In genomic region chr15:35305906-35306305, GRCh38 we compare ENCODE assay signal across 13 cellular contexts.
A peak's percentile ranks its signal among the peaks of the same experiment; 100 is the strongest.
DNase-seq lines count a peak whose midpoint lies in the region; ATAC-seq and TF ChIP-seq lines count a peak whose summit lies in the region.
"Had no signal": no experiment of that assay in that cellular context is flagged by ENCODE, and none has a peak within 500 bp of the region (broad histone marks: within the 10 kb centered on the region; RNA-seq: fewer than 3 reads in every experiment).

No MANE protein-coding gene starts in this region.

- CTCF ChIA-PET in activated CD4-positive, alpha-beta T cell treated with anti-CD3 and anti-CD28 coated beads for 36 hours (lab: Charles Lee), result no interaction called here

- no peaks in the 10 kb centered on the region for H3K9me3 Mint-ChIP-seq in nephron progenitor cell
- H3K9me3 Mint-ChIP-seq in activated CD4-positive, alpha-beta T cell treated with anti-CD3 and anti-CD28 coated beads for 36 hours (ENCODE audit: low read depth), result no peaks in the 10 kb centered on the region

- POLR2A ChIA-PET in activated CD4-positive, alpha-beta T cell treated with anti-CD3 and anti-CD28 coated beads for 36 hours (lab: Charles Lee), result no interaction called here

- no peaks in the 10 kb centered on the region for H3K36me3 Mint-ChIP-seq in nephron progenitor cell (ENCODE audit: low read depth)
- no peaks in the 10 kb centered on the region for H3K36me3 Mint-ChIP-seq in activated CD4-positive, alpha-beta T cell treated with anti-CD3 and anti-CD28 coated beads for 36 hours (ENCODE audit: low read depth)
- H3K36me3 Mint-ChIP-seq: natural killer cell had no signal

- in situ Hi-C loops in Caki2 (cut with HindIII; ENCODE audit: low pct_unique_long_range_greater_than_20kb, low sequenced_read_pairs), result no loop called here

- intact Hi-C loops in posterior vena cava (cut with DNase I), result loop anchor here in 1 of 2 donors (10.0 kb wide), 1 partner anchor 1269 kb away; the partner anchor contains the start of gene CDIN1
- intact Hi-C loops in activated CD4-positive, alpha-beta T cell treated with anti-CD3 and anti-CD28 coated beads for 36 hours (cut with DNase I, micrococcal nuclease), result no loop called here
- intact Hi-C loops in left colon (cut with DNase I, micrococcal nuclease), result no loop called here

- peak overlapping the region; percentile 41 for H3K4me3 Mint-ChIP-seq in nephron progenitor cell
- H3K4me3 Mint-ChIP-seq in activated CD4-positive, alpha-beta T cell treated with anti-CD3 and anti-CD28 coated beads for 36 hours, result no peak overlapping the region
- H3K4me3 Mint-ChIP-seq: natural killer cell had no signal

- peaks cover 41% of the 10 kb centered on the region for H3K4me1 Mint-ChIP-seq in nephron progenitor cell
- no peaks in the 10 kb centered on the region for H3K4me1 Mint-ChIP-seq in activated CD4-positive, alpha-beta T cell treated with anti-CD3 and anti-CD28 coated beads for 36 hours
- H3K4me1 Mint-ChIP-seq: natural killer cell had no signal

- H3K27me3 Mint-ChIP-seq in nephron progenitor cell (ENCODE audit: low read depth, poor library complexity), result no peaks in the 10 kb centered on the region
- H3K27me3 Mint-ChIP-seq in activated CD4-positive, alpha-beta T cell treated with anti-CD3 and anti-CD28 coated beads for 36 hours, result no peaks in the 10 kb centered on the region

- no peak for ATAC-seq in activated CD4-positive, alpha-beta T cell treated with anti-CD3 and anti-CD28 coated beads for 36 hours
- ATAC-seq in left colon, result no peak
- ATAC-seq: gastrocnemius medialis, natural killer cell had no signal

- H3K27ac Mint-ChIP-seq in nephron progenitor cell, result peak overlapping the region; percentile 96
- H3K27ac Mint-ChIP-seq in activated CD4-positive, alpha-beta T cell treated with anti-CD3 and anti-CD28 coated beads for 36 hours, result no peak overlapping the region
- H3K27ac Mint-ChIP-seq: natural killer cell had no signal

- TF ChIP-seq CTCF in nephron progenitor cell (IDR thresholded peaks at IDR 0.05), result no peak

- peak; percentile 90 for DNase-seq in Caki2 (ENCODE audit: low read depth)
- peak; percentile 89 for DNase-seq in M059J (ENCODE audit: low read depth)
- peak; percentile 91 for DNase-seq in dermis blood vessel endothelial cell
- no peak for DNase-seq in nephron progenitor cell
- no peak for DNase-seq in posterior vena cava (ENCODE audit: low spot score)
- DNase-seq in activated CD4-positive, alpha-beta T cell treated with anti-CD3 and anti-CD28 coated beads for 36 hours, result no peak
- no peak for DNase-seq in activated naive CD4-positive, alpha-beta T cell treated with anti-CD3 and anti-CD28 coated beads, Interleukin-2, amount 50 U/mL, for 16 hours
- no peak for DNase-seq in left colon
- DNase-seq: activated CD4-positive, alpha-beta T cell treated with anti-CD3 and anti-CD28 coated beads, Interleukin-2, amount 50 U/mL, for 1 hour; amniotic stem cell; gastrocnemius medialis; natural killer cell; upper lobe of left lung had no signal

Comparison
In these comparisons a context has a peak if more than half of its experiments do, and no peak if none do; other contexts are left out.
1. DNase-seq: peak in Caki2 (single experiment), M059J (single experiment) and dermis blood vessel endothelial cell (single experiment); none in nephron progenitor cell (single experiment), posterior vena cava (single experiment), activated CD4-positive, alpha-beta T cell treated with anti-CD3 and anti-CD28 coated beads for 36 hours (single experiment), activated naive CD4-positive, alpha-beta T cell treated with anti-CD3 and anti-CD28 coated beads, Interleukin-2, amount 50 U/mL, for 16 hours (single experiment) and left colon (0 of 2).